ENCODE assay signal across 20 cellular contexts in genomic region chr2:42842418-42842817, GRCh38. TPM values are rescaled to one million over a fixed set of nuclear protein-coding genes. Genes with fewer than 3 reads are reported as not detected.
DNase-seq lines count a peak whose midpoint lies in the region; FAIRE-seq and TF ChIP-seq lines count a peak whose summit lies in the region.
"Had no signal": no experiment of that assay in that cellular context is flagged by ENCODE, and none has a peak within 500 bp of the region (broad histone marks: within the 10 kb centered on the region; RNA-seq: fewer than 3 reads in every experiment).

No MANE protein-coding gene starts in this region.

- H2BK120ac ChIP-seq in neuronal stem cell (ENCODE audit: low read depth, low read length) = no peak overlapping the region

- H3K79me1 ChIP-seq in neuronal stem cell (ENCODE audit: low read depth, low read length) = no peaks in the 10 kb centered on the region

- no peak overlapping the region for H2BK15ac ChIP-seq in neuronal stem cell (ENCODE audit: low read length)

- no peaks in the 10 kb centered on the region for H3K27me3 ChIP-seq in ascending aorta
- H3K27me3 ChIP-seq in hepatocyte = no peaks in the 10 kb centered on the region
- H3K27me3 ChIP-seq in neuronal stem cell (ENCODE audit: control insufficient read depth in 3 of 3, insufficient read depth in 3 of 3, low read depth in 1 of 3, low read length in 3 of 3) = no peaks in the 10 kb centered on the region
- no peaks in the 10 kb centered on the region for H3K27me3 ChIP-seq in vagina
- H3K27me3 ChIP-seq: SJSA1 had no signal

- no peak overlapping the region for H2AK5ac ChIP-seq in neuronal stem cell (ENCODE audit: low read depth, low read length)

- no peak overlapping the region for H4K8ac ChIP-seq in neuronal stem cell (ENCODE audit: low read depth, low read length)

- TF ChIP-seq CTCF in ascending aorta (IDR thresholded peaks at IDR 0.05) = no peak
- no peak for TF ChIP-seq CTCF in hepatocyte (IDR thresholded peaks at IDR 0.05; ENCODE audit: poor library complexity)
- TF ChIP-seq CTCF in vagina (IDR thresholded peaks at IDR 0.05) = no peak

- TF ChIP-seq POLR2A in vagina (IDR thresholded peaks at IDR 0.05) = no peak

- no peaks in the 10 kb centered on the region for H3K79me2 ChIP-seq in hepatocyte

- H2BK12ac ChIP-seq in neuronal stem cell (ENCODE audit: low read length) = no peak overlapping the region

- no peak overlapping the region for H3K4ac ChIP-seq in neuronal stem cell (ENCODE audit: low read length)

- no peak overlapping the region for H2AFZ ChIP-seq in hepatocyte
- H2AFZ ChIP-seq in neuronal stem cell (ENCODE audit: low read length) = no peak overlapping the region

- no peaks in the 10 kb centered on the region for H3K9me2 ChIP-seq in hepatocyte (replicated peaks; ENCODE audit: insufficient read depth)

- H3K9ac ChIP-seq in neuronal stem cell (ENCODE audit: low read depth, low read length, poor library complexity) = no peak overlapping the region

- H3K4me3 ChIP-seq in ascending aorta = no peak overlapping the region
- no peak overlapping the region for H3K4me3 ChIP-seq in hepatocyte
- no peak overlapping the region for H3K4me3 ChIP-seq in neuronal stem cell (ENCODE audit: low read length in 2 of 2)
- no peak overlapping the region for H3K4me3 ChIP-seq in vagina
- H3K4me3 ChIP-seq: GM12878, SJSA1 had no signal

- H3K23ac ChIP-seq in neuronal stem cell (ENCODE audit: low read depth, low read length, poor library complexity) = no peak overlapping the region

- H3K18ac ChIP-seq in neuronal stem cell (ENCODE audit: low read length) = peak overlapping the region; percentile 2

- intact Hi-C loops in ascending aorta (cut with DNase I) (no loop called here), vagina (cut with DNase I) (no loop called here)

- WGBS in hepatocyte (ENCODE audit: low lambda C conversion rate, missing lambda C conversion rate) = 57% methylated on average over 3 of the region's 3 CpGs
- WGBS in neuronal stem cell (ENCODE audit: extremely low coverage in 2 of 2, insufficient read length in 2 of 2, insufficient replicate concordance in 1 of 2), 2 donors = no CpG with 5 or more reads among the region's 3 CpGs

- DNase-seq in ascending aorta (ENCODE audit: low spot score in 2 of 2) (peak in 1 of 2 donors; percentile 57), hepatocyte (ENCODE audit: low spot score) (peak; percentile 39), neuronal stem cell (ENCODE audit: low spot score) (no peak), vagina (ENCODE audit: extremely low spot score in 2 of 2) (peak; percentile 31 to 77), DMS53 (lab: John Stamatoyannopoulos, UW) (no peak), GF-D8 (lab: John Stamatoyannopoulos, UW) (no peak), RCC 7860 (ENCODE audit: low spot score) (no peak)
- DNase-seq: H9, NCI-H146, NCI-H2081 treated with DMSO at 0.1 percent for 48 hours, NCI-H2227 treated with DMSO at 0.1 percent for 48 hours, NCI-H526, RPMI8226 had no signal

- H3K4me2 ChIP-seq in hepatocyte (no peak overlapping the region), neuronal stem cell (ENCODE audit: insufficient read depth, low read length, poor library complexity, severe bottlenecking) (no peak overlapping the region)

- H3K27ac ChIP-seq in ascending aorta (peak overlapping the region; percentile 23 to 53), hepatocyte (peak overlapping the region; percentile 93), neuronal stem cell (replicated peaks; ENCODE audit: low read length) (no peak overlapping the region), vagina (peak overlapping the region; percentile 81)
- H3K27ac ChIP-seq: SJSA1 had no signal

- H2BK5ac ChIP-seq in neuronal stem cell (ENCODE audit: low read length) = no peak overlapping the region

- H4K20me1 ChIP-seq in hepatocyte (ENCODE audit: insufficient read depth, poor library complexity, severe bottlenecking) = no peaks in the 10 kb centered on the region

- no peaks in the 10 kb centered on the region for H3K9me3 ChIP-seq in ascending aorta
- no peaks in the 10 kb centered on the region for H3K9me3 ChIP-seq in hepatocyte (ENCODE audit: low read depth)
- no peaks in the 10 kb centered on the region for H3K9me3 ChIP-seq in neuronal stem cell (replicated peaks in 1 of 2; ENCODE audit: control insufficient read depth in 2 of 2, insufficient read depth in 1 of 2, low read depth in 1 of 2, low read length in 2 of 2)
- H3K9me3 ChIP-seq in vagina = no peaks in the 10 kb centered on the region
- H3K9me3 ChIP-seq: Caco-2, SJSA1 had no signal

- no peak overlapping the region for H3K14ac ChIP-seq in neuronal stem cell (ENCODE audit: low read length)

- peaks cover 0 to 27% of the 10 kb centered on the region in 2 donors for H3K4me1 ChIP-seq in ascending aorta
- H3K4me1 ChIP-seq in hepatocyte (ENCODE audit: insufficient read depth) = peaks cover 36% of the 10 kb centered on the region
- peaks cover 6 to 7% of the 10 kb centered on the region in 2 donors for H3K4me1 ChIP-seq in neuronal stem cell (ENCODE audit: control insufficient read depth in 2 of 2, insufficient read depth in 1 of 2, low read depth in 1 of 2, low read length in 2 of 2)
- peaks cover 72% of the 10 kb centered on the region for H3K4me1 ChIP-seq in vagina

- FAIRE-seq in RCC 7860 (lab: Jason Lieb, UNC) = no peak
- FAIRE-seq: GM12878, GM18507 had no signal

- H3K36me3 ChIP-seq in ascending aorta (no peaks in the 10 kb centered on the region), hepatocyte (replicated peaks; ENCODE audit: insufficient read depth, low read depth) (no peaks in the 10 kb centered on the region), neuronal stem cell (replicated peaks in 1 of 2; ENCODE audit: control insufficient read depth in 2 of 2, insufficient read depth in 2 of 2, low read length in 2 of 2) (no peaks in the 10 kb centered on the region), vagina (no peaks in the 10 kb centered on the region)
- H3K36me3 ChIP-seq: SJSA1 had no signal

- no peak overlapping the region for H4K91ac ChIP-seq in neuronal stem cell (ENCODE audit: low read depth, low read length, poor library complexity)

RNA-seq across cellular contexts. Expression of gene HAAO, which starts 50.0 kb away (rescaled TPM):
- total RNA-seq in ascending aorta (7.2 TPM), hepatocyte (18.1 and 22.0 TPM in 2 replicates), vagina (5.9 TPM)
- 29.4 and 35.4 TPM in 2 replicates for polyA plus RNA-seq in hepatocyte
- 2.1 TPM for polyA plus RNA-seq in neuronal stem cell (2013, experiment 1 of 2)
- polyA plus RNA-seq in neuronal stem cell (2013, experiment 2 of 2) = 2.5 TPM
- total RNA-seq: HT-29, LHCN-M2, OCI-LY7, SJSA1 had no signal

Comparison
In these comparisons a context has a peak if more than half of its experiments do, and no peak if none do; other contexts are left out.
1. DNase-seq: peak in hepatocyte (single experiment) and vagina (2 of 2); none in neuronal stem cell (single experiment), DMS53 (single experiment), GF-D8 (single experiment) and RCC 7860 (single experiment).